Comparison of ENCODE assay signal across 1 cellular context in genomic region chr12:46385439-46385838, GRCh38.
TF ChIP-seq lines count a peak whose summit lies in the region.

No MANE protein-coding gene starts in this region.

TF ChIP-seq in K562, 482 proteins besides CTCF, POLR2A, EP300 and RAD21 (continued from another document):
- no peak for TF ChIP-seq SMC3 (conservative IDR thresholded peaks at IDR 0.05; ENCODE audit: insufficient read depth, low read depth, low read length)
- no peak for TF ChIP-seq NUFIP1 (IDR thresholded peaks at IDR 0.05; ENCODE audit: partially characterized antibody)
- TF ChIP-seq, protein P1, sequence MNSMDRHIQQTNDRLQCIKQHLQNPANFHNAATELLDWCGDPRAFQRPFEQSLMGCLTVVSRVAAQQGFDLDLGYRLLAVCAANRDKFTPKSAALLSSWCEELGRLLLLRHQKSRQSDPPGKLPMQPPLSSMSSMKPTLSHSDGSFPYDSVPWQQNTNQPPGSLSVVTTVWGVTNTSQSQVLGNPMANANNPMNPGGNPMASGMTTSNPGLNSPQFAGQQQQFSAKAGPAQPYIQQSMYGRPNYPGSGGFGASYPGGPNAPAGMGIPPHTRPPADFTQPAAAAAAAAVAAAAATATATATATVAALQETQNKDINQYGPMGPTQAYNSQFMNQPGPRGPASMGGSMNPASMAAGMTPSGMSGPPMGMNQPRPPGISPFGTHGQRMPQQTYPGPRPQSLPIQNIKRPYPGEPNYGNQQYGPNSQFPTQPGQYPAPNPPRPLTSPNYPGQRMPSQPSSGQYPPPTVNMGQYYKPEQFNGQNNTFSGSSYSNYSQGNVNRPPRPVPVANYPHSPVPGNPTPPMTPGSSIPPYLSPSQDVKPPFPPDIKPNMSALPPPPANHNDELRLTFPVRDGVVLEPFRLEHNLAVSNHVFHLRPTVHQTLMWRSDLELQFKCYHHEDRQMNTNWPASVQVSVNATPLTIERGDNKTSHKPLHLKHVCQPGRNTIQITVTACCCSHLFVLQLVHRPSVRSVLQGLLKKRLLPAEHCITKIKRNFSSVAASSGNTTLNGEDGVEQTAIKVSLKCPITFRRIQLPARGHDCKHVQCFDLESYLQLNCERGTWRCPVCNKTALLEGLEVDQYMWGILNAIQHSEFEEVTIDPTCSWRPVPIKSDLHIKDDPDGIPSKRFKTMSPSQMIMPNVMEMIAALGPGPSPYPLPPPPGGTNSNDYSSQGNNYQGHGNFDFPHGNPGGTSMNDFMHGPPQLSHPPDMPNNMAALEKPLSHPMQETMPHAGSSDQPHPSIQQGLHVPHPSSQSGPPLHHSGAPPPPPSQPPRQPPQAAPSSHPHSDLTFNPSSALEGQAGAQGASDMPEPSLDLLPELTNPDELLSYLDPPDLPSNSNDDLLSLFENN (IDR thresholded peaks at IDR 0.05; ENCODE audit: low read depth in 2 of 2, low read length in 2 of 2) = no peak
- TF ChIP-seq, protein P2, sequence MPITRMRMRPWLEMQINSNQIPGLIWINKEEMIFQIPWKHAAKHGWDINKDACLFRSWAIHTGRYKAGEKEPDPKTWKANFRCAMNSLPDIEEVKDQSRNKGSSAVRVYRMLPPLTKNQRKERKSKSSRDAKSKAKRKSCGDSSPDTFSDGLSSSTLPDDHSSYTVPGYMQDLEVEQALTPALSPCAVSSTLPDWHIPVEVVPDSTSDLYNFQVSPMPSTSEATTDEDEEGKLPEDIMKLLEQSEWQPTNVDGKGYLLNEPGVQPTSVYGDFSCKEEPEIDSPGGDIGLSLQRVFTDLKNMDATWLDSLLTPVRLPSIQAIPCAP (CRISPR knock-in tag; IDR thresholded peaks at IDR 0.05; ENCODE audit: borderline replicate concordance) = no peak
- TF ChIP-seq TOE1 (IDR thresholded peaks at IDR 0.05; ENCODE audit: borderline replicate concordance) = no peak
- TF ChIP-seq TOE1 (CRISPR knock-in tag; IDR thresholded peaks at IDR 0.05; ENCODE audit: borderline replicate concordance, low read depth) = no peak
- no peak for TF ChIP-seq PURB (CRISPR knock-in tag; IDR thresholded peaks at IDR 0.05; ENCODE audit: low read depth)
- TF ChIP-seq, protein P3, sequence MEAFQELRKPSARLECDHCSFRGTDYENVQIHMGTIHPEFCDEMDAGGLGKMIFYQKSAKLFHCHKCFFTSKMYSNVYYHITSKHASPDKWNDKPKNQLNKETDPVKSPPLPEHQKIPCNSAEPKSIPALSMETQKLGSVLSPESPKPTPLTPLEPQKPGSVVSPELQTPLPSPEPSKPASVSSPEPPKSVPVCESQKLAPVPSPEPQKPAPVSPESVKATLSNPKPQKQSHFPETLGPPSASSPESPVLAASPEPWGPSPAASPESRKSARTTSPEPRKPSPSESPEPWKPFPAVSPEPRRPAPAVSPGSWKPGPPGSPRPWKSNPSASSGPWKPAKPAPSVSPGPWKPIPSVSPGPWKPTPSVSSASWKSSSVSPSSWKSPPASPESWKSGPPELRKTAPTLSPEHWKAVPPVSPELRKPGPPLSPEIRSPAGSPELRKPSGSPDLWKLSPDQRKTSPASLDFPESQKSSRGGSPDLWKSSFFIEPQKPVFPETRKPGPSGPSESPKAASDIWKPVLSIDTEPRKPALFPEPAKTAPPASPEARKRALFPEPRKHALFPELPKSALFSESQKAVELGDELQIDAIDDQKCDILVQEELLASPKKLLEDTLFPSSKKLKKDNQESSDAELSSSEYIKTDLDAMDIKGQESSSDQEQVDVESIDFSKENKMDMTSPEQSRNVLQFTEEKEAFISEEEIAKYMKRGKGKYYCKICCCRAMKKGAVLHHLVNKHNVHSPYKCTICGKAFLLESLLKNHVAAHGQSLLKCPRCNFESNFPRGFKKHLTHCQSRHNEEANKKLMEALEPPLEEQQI (IDR thresholded peaks at IDR 0.05) = no peak
- no peak for TF ChIP-seq ZNF512 (tag; IDR thresholded peaks at IDR 0.05)
- TF ChIP-seq OTX1 (CRISPR knock-in tag; IDR thresholded peaks at IDR 0.05) = 0 out of 2 replicates have a peak, but pooled peaks have one; percentile 17
- TF ChIP-seq SMAD4 (CRISPR knock-in tag; conservative IDR thresholded peaks at IDR 0.05) = 0 out of 2 replicates have a peak, but pooled peaks have one; percentile 25
- TF ChIP-seq ZNF583 (CRISPR knock-in tag; IDR thresholded peaks at IDR 0.05) = 0 out of 2 replicates have a peak, but pooled peaks have one; percentile 31
- TF ChIP-seq ZBED1 (IDR thresholded peaks at IDR 0.05) = no peak
- peak; percentile 41; the same call in 1 of the 2 replicates for TF ChIP-seq DMBX1 (CRISPR knock-in tag; IDR thresholded peaks at IDR 0.05; ENCODE audit: borderline replicate concordance)
- no peak for TF ChIP-seq CBFA2T2 (conservative IDR thresholded peaks at IDR 0.05)
- TF ChIP-seq ELF1 (tag; IDR thresholded peaks at IDR 0.05) = no peak
- TF ChIP-seq, protein P4, sequence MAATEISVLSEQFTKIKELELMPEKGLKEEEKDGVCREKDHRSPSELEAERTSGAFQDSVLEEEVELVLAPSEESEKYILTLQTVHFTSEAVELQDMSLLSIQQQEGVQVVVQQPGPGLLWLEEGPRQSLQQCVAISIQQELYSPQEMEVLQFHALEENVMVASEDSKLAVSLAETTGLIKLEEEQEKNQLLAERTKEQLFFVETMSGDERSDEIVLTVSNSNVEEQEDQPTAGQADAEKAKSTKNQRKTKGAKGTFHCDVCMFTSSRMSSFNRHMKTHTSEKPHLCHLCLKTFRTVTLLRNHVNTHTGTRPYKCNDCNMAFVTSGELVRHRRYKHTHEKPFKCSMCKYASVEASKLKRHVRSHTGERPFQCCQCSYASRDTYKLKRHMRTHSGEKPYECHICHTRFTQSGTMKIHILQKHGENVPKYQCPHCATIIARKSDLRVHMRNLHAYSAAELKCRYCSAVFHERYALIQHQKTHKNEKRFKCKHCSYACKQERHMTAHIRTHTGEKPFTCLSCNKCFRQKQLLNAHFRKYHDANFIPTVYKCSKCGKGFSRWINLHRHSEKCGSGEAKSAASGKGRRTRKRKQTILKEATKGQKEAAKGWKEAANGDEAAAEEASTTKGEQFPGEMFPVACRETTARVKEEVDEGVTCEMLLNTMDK (IDR thresholded peaks at IDR 0.05; ENCODE audit: borderline replicate concordance, insufficient read depth, low read depth, low read length, poor library complexity, severe bottlenecking) = no peak
- TF ChIP-seq CAMTA2 (CRISPR knock-in tag; conservative IDR thresholded peaks at IDR 0.05) = no peak
- TF ChIP-seq TAF9B (IDR thresholded peaks at IDR 0.05; ENCODE audit: partially characterized antibody) = no peak
- no peak for TF ChIP-seq PYGO2 (tag; IDR thresholded peaks at IDR 0.05)
- TF ChIP-seq CBX1 (IDR thresholded peaks at IDR 0.05; ENCODE audit: low read depth) = no peak
- TF ChIP-seq IRF2 (CRISPR knock-in tag; IDR thresholded peaks at IDR 0.05) = no peak
- no peak for TF ChIP-seq ZNF280B (CRISPR knock-in tag; IDR thresholded peaks at IDR 0.05)
- TF ChIP-seq RBM22 (IDR thresholded peaks at IDR 0.05; ENCODE audit: low read depth, low read length, poor library complexity, severe bottlenecking) = no peak
- TF ChIP-seq ZNF3 (CRISPR knock-in tag; IDR thresholded peaks at IDR 0.05) = no peak
- TF ChIP-seq FOXP1 (CRISPR knock-in tag; IDR thresholded peaks at IDR 0.05) = no peak
- no peak for TF ChIP-seq CREB1 (IDR thresholded peaks at IDR 0.05)
- no peak for TF ChIP-seq CREB1 (CRISPR knock-in tag; IDR thresholded peaks at IDR 0.05)
- no peak for TF ChIP-seq ETV1 (tag; conservative IDR thresholded peaks at IDR 0.05; ENCODE audit: low read depth)
- 0 out of 2 replicates have a peak, but pooled peaks have one; percentile 31 for TF ChIP-seq GABPB1 (CRISPR knock-in tag; IDR thresholded peaks at IDR 0.05)
- 0 out of 2 replicates have a peak, but pooled peaks have one; percentile 28 for TF ChIP-seq ZNF766 (CRISPR knock-in tag; conservative IDR thresholded peaks at IDR 0.05)
- peak; percentile 43; the same call in 1 of the 2 replicates for TF ChIP-seq CTBP1 (IDR thresholded peaks at IDR 0.05; ENCODE audit: borderline replicate concordance)
- TF ChIP-seq HEY1 (CRISPR knock-in tag; IDR thresholded peaks at IDR 0.05; ENCODE audit: borderline replicate concordance) = 0 out of 2 replicates have a peak, but pooled peaks have one; percentile 3
- TF ChIP-seq MXI1 (IDR thresholded peaks at IDR 0.05; ENCODE audit: low read depth, low read length) = no peak
- TF ChIP-seq, protein P5, sequence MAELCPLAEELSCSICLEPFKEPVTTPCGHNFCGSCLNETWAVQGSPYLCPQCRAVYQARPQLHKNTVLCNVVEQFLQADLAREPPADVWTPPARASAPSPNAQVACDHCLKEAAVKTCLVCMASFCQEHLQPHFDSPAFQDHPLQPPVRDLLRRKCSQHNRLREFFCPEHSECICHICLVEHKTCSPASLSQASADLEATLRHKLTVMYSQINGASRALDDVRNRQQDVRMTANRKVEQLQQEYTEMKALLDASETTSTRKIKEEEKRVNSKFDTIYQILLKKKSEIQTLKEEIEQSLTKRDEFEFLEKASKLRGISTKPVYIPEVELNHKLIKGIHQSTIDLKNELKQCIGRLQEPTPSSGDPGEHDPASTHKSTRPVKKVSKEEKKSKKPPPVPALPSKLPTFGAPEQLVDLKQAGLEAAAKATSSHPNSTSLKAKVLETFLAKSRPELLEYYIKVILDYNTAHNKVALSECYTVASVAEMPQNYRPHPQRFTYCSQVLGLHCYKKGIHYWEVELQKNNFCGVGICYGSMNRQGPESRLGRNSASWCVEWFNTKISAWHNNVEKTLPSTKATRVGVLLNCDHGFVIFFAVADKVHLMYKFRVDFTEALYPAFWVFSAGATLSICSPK (IDR thresholded peaks at IDR 0.05; ENCODE audit: borderline replicate concordance) = no peak
- no peak for TF ChIP-seq ZNF707 (CRISPR knock-in tag; conservative IDR thresholded peaks at IDR 0.05)
